9 cellular contexts compared by ENCODE assay signal in genomic region chr3:114213669-114214541, GRCh38. TPM values are rescaled to one million over a fixed set of nuclear protein-coding genes. Genes with fewer than 3 reads are reported as not detected.
A peak's percentile ranks its signal among the peaks of the same experiment; 100 is the strongest.
DNase-seq lines count a peak whose midpoint lies in the region; ATAC-seq and TF ChIP-seq lines count a peak whose summit lies in the region.
"Had no signal": no experiment of that assay in that cellular context is flagged by ENCODE, and none has a peak within 500 bp of the region (broad histone marks: within the 10 kb centered on the region; RNA-seq: fewer than 3 reads in every experiment).

No MANE protein-coding gene starts in this region.

- H4K20me1 ChIP-seq in PC-3 (ENCODE audit: low read length): no peaks in the 10 kb centered on the region

- CTCF ChIA-PET in PC-3 (lab: Charles Lee): interaction anchor here (0.6 kb wide), 1 partner anchor 1450 kb away, joined by 4 read pairs; no protein-coding TSS in a partner anchor

- no peak overlapping the region for H3K4me2 ChIP-seq in PC-3 (ENCODE audit: low read length)

- H3K27ac ChIP-seq in PC-3 (ENCODE audit: low read length): no peak overlapping the region

- H3K4me3 ChIP-seq in adipocyte (ENCODE audit: low read length) (peak overlapping the region; percentile 72), PC-3 (ENCODE audit: low read length) (no peak overlapping the region)

- BruUV-seq in PC-3 (replicated peaks; lab: Mats Ljungman, UMichigan): no TSS peak

- peak; percentile 87 for ATAC-seq in GM19328 (IDR thresholded peaks at IDR 0.05; ENCODE audit: unreplicated experiment)
- peak; percentile 90 for ATAC-seq in HG03432 (IDR thresholded peaks at IDR 0.05; ENCODE audit: unreplicated experiment)
- peak; percentile 35 for ATAC-seq in left colon
- ATAC-seq in PC-3: no peak

- H3K36me3 ChIP-seq in adipocyte (ENCODE audit: control insufficient read depth, insufficient read depth, low read length, severe bottlenecking) (no peaks in the 10 kb centered on the region), PC-3 (ENCODE audit: low read depth, low read length) (no peaks in the 10 kb centered on the region)

- POLR2A ChIA-PET in PC-3 (lab: Charles Lee; ENCODE audit: unreplicated experiment): no interaction called here

- DNase-seq in CD14-positive monocyte (ENCODE audit: low spot score) (peak; percentile 78), SKM-1 treated with dmso at 0.1 percent for 144 hours (lab: John Stamatoyannopoulos, UW; ENCODE audit: unreplicated experiment) (peak; percentile 45), adipocyte (ENCODE audit: low read depth) (peak; percentile 36), left colon (peak in 1 of 2 donors; percentile 28), PC-3 (no peak)
- peak; percentile 56 for DNase-seq in stimulated activated CD8-positive, alpha-beta memory T cell treated with anti-CD3 and anti-CD28 coated beads, Interleukin-12 subunit alpha, Interleukin-12 subunit beta, amount 100 ng/mL, for 4 hours (ENCODE audit: low read depth)

- TF ChIP-seq CTCF in CD14-positive monocyte (IDR thresholded peaks at IDR 0.05): no peak
- no peak for TF ChIP-seq CTCF in PC-3 (conservative IDR thresholded peaks at IDR 0.05; ENCODE audit: low read depth, low read length)

- H3K36me3 Mint-ChIP-seq in CD14-positive monocyte: no peaks in the 10 kb centered on the region

- H3K9me3 Mint-ChIP-seq in CD14-positive monocyte: peaks cover 0 to 3% (median 0%) of the 10 kb centered on the region in 7 donors

- no peak overlapping the region for H3K4me3 Mint-ChIP-seq in CD14-positive monocyte

- H3K27ac Mint-ChIP-seq in CD14-positive monocyte: peak overlapping the region in 1 of 7 donors; percentile 31

- no peaks in the 10 kb centered on the region for H3K9me2 ChIP-seq in PC-3 (replicated peaks; ENCODE audit: low read length)

- H3K27me3 Mint-ChIP-seq in CD14-positive monocyte (ENCODE audit: low read depth in 3 of 3): peaks cover 2 to 3% (median 2%) of the 10 kb centered on the region in 3 donors

- peaks cover 3% of the 10 kb centered on the region for H3K27me3 ChIP-seq in adipocyte (replicated peaks; ENCODE audit: control insufficient read depth, insufficient read depth, low read length)
- H3K27me3 ChIP-seq in PC-3 (ENCODE audit: low read length): peaks cover 23% of the 10 kb centered on the region

- H3F3A ChIP-seq in PC-3 (ENCODE audit: low read length, unreplicated experiment): no peaks in the 10 kb centered on the region

- intact Hi-C loops in CD14-positive monocyte (cut with micrococcal nuclease): no loop called here
- intact Hi-C loops in left colon (cut with DNase I, micrococcal nuclease): no loop called here
- intact Hi-C loops in PC-3 (cut with micrococcal nuclease): no loop called here

- H3K9ac ChIP-seq in adipocyte (ENCODE audit: low read length) (peak overlapping the region; percentile 9), PC-3 (ENCODE audit: low read length) (no peak overlapping the region)

- H3K4me1 Mint-ChIP-seq in CD14-positive monocyte: no peaks in the 10 kb centered on the region

- H3K4me1 ChIP-seq in adipocyte (ENCODE audit: control insufficient read depth, insufficient read depth, low read length): peaks cover 8% of the 10 kb centered on the region
- no peaks in the 10 kb centered on the region for H3K4me1 ChIP-seq in PC-3 (ENCODE audit: insufficient read depth, low read length)

- no peaks in the 10 kb centered on the region for H3K9me3 ChIP-seq in adipocyte (ENCODE audit: control insufficient read depth, low read length)
- H3K9me3 ChIP-seq in PC-3 (ENCODE audit: low read length): no peaks in the 10 kb centered on the region

- H3K79me2 ChIP-seq in PC-3 (ENCODE audit: low read length): no peaks in the 10 kb centered on the region

- H2AFZ ChIP-seq in PC-3 (ENCODE audit: low read length): no peak overlapping the region

RNA-seq across cellular contexts. Expression of gene ZNF80, which starts 23.5 kb away (rescaled TPM):
- polyA plus RNA-seq in CD14-positive monocyte: not detected
- total RNA-seq in left colon (not detected), PC-3 (2014; rRNA removed) (not detected in 2 replicates)

RNA-seq across cellular contexts. Expression of gene DRD3, which starts 35.1 kb away (rescaled TPM):
- polyA plus RNA-seq in CD14-positive monocyte: not detected
- not detected for total RNA-seq in left colon
- not detected in 2 replicates for total RNA-seq in PC-3 (2014; rRNA removed)
- total RNA-seq: T-helper 2 cell treated with Interferon-gamma antibody and Interleukin-4, amounts not matched to agents 100 ng/mL and 5 ng/mL, for 36 hours had no signal
